In the genomic region with DNA sequence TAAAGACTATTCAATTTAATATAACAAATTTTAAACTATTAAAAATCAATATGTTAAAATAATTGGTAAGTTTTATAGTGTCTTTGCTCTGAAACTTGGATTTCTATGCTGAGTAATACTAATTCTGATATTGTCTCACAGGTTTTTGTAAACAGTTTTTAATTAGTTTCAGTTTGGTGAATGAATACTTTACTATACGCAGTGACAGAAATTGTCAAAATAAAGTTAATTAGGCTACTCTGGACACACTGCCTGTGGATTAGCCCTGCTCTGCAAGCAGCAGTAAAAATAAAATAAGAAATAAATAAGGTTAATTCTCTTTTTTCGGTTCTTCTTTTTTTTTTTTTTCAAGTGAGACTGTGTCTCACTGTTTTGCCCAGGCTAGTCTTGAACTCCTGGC, we compare ENCODE assay signal across 6 cellular contexts.
"Had no signal": no experiment of that assay in that cellular context is flagged by ENCODE, and none has a peak within 500 bp of the region (broad histone marks: within the 10 kb centered on the region; RNA-seq: fewer than 3 reads in every experiment).

No MANE protein-coding gene starts in this region.

- FAIRE-seq: GM12891, GM12892, GM18507, GM19239 had no signal

- DNase-seq: GDM1, GF-D8 had no signal
